8 cellular contexts compared by ENCODE assay signal in genomic region chr12:56221757-56222530, GRCh38. TPM values are rescaled to one million over a fixed set of nuclear protein-coding genes. Genes with fewer than 3 reads are reported as not detected.
DNase-seq lines count a peak whose midpoint lies in the region; ATAC-seq, FAIRE-seq and TF ChIP-seq lines count a peak whose summit lies in the region.

RNF41 (minus strand) TSS chr12:56221922; CDS start chr12:56214047, 7,875 bp downstream.

- WGBS in body of pancreas, 2 donors, result 0 to 1% methylated on average over 11 to 42 of the region's 42 CpGs
- WGBS in sigmoid colon, 2 donors, result 1 to 2% methylated on average over 42 of the region's 42 CpGs

- peak; percentile 93 for DNase-seq in NCI-H2107 treated with DMSO at 0.1 percent for 48 hours (lab: John Stamatoyannopoulos, UW; ENCODE audit: unreplicated experiment)
- peak; percentile 98 to 99 (median 98) for DNase-seq in body of pancreas
- peak; percentile 90 for DNase-seq in iPS DF 19.7 (ENCODE audit: low read depth, low spot score)
- DNase-seq in sigmoid colon, result peak; percentile 99

- peak in 2 of 4 donors; percentile 5 to 69 for TF ChIP-seq EP300 in sigmoid colon (IDR thresholded peaks at IDR 0.05)

- H3K4me1 ChIP-seq in body of pancreas, result peaks cover 45% of the 10 kb centered on the region
- peaks cover 0 to 66% (median 52%) of the 10 kb centered on the region in 4 donors for H3K4me1 ChIP-seq in sigmoid colon

- intact Hi-C loops in body of pancreas (cut with DNase I) (no loop called here), sigmoid colon (cut with DNase I) (loop anchor here (2.0 kb wide), 2 partner anchors 15 to 63 kb away; partner anchors contain the start of gene MYL6)

- H3K27ac ChIP-seq in 22Rv1 (peak within 1 kb of the TSS; percentile 98), body of pancreas (peak within 1 kb of the TSS; percentile 96 to 98 (median 98)), sigmoid colon (peak within 1 kb of the TSS; percentile 98 to 99 (median 98))

- H3K9me3 ChIP-seq in body of pancreas (no peaks in the 10 kb centered on the region), sigmoid colon (no peaks in the 10 kb centered on the region)

- peak within 1 kb of the TSS; percentile 52 to 66 for H3K4me3 ChIP-seq in body of pancreas
- peak within 1 kb of the TSS; percentile 71 to 83 (median 81) for H3K4me3 ChIP-seq in sigmoid colon

- H3K36me3 ChIP-seq in body of pancreas (replicated peaks in 1 of 2; ENCODE audit: insufficient read depth in 1 of 2, low read depth in 2 of 2), result no peaks in the 10 kb centered on the region
- H3K36me3 ChIP-seq in sigmoid colon, result peaks cover 0 to 5% (median 0%) of the 10 kb centered on the region in 4 donors

- TF ChIP-seq POLR2A in body of pancreas (IDR thresholded peaks at IDR 0.05), result peak; percentile 94 to 98 (median 98)
- TF ChIP-seq POLR2A in sigmoid colon (IDR thresholded peaks at IDR 0.05), result peak; percentile 96 to 98

- TF ChIP-seq CTCF in 22Rv1 (IDR thresholded peaks at IDR 0.05) (peak; percentile 8), body of pancreas (IDR thresholded peaks at IDR 0.05) (peak in 2 of 7 experiments; percentile 24 to 27), sigmoid colon (IDR thresholded peaks at IDR 0.05) (no peak)

- no peaks in the 10 kb centered on the region for H3K27me3 ChIP-seq in body of pancreas
- no peaks in the 10 kb centered on the region for H3K27me3 ChIP-seq in sigmoid colon

- FAIRE-seq in TTC549 (lab: Jason Lieb, UNC), result peak; percentile 88

- peak; percentile 82 for ATAC-seq in GM18520 (IDR thresholded peaks at IDR 0.05; ENCODE audit: unreplicated experiment)
- peak; percentile 77 for ATAC-seq in HG03064 (IDR thresholded peaks at IDR 0.05; ENCODE audit: low read depth, unreplicated experiment)
- peak; percentile 85 for ATAC-seq in body of pancreas

RNA-seq across cellular contexts. Expression of gene RNF41, which starts in this region (rescaled TPM):
- total RNA-seq in body of pancreas (10 to 100 TPM; 13.2 TPM), sigmoid colon (100 to 1,000 TPM in 1 of 4 donors, 10 to 100 TPM in 3; 59.9 to 109 (median 78.0) TPM)
- 10 to 100 TPM; 18.5 to 27.0 (median 25.2) TPM for polyA plus RNA-seq in sigmoid colon

Comparison
In these comparisons a context has a peak if more than half of its experiments do, and no peak if none do; other contexts are left out.
1. Peak in every context shown above with its lines: DNase-seq, ATAC-seq, H3K4me3 ChIP-seq and H3K27ac ChIP-seq.
2. RNA of gene RNF41 (total RNA-seq): 59.9 to 109 TPM in sigmoid colon; 13.2 TPM in body of pancreas; every median in the first group is over 4 times any median in the second.